8 cellular contexts compared by ENCODE assay signal in the genomic region with DNA sequence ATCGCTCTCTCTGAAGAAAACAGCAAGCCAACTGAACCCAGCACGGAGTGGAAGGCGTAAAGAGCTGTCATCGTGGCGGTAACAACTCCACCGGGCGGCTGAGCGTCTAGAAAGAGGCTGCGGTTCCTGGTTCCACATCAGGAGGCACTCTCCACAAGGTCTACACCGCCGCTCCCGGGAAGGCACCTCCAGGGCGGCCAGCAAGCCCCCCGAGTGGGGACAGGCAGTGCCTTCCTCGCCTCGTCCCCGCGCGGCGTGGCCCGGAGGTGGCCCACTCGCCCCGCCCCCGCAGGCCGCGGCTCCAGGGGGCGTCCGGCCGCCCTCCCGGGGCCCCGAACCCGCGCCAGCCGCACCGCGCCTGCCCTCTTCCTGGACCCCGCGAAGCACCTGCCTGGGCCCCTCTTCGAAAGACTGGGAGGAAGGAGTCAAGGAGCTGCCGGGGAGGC. TPM values are rescaled to one million over a fixed set of nuclear protein-coding genes. Genes with fewer than 3 reads are reported as not detected.
DNase-seq lines count a peak whose midpoint lies in the region; ATAC-seq and TF ChIP-seq lines count a peak whose summit lies in the region.

No MANE protein-coding gene starts in this region.

- no peaks in the 10 kb centered on the region for H3K36me3 ChIP-seq in Peyer's patch

- no peaks in the 10 kb centered on the region for H3K9me3 Mint-ChIP-seq in activated naive CD8-positive, alpha-beta T cell (ENCODE audit: low read depth)

- no peak for TF ChIP-seq POLR2A in Peyer's patch (IDR thresholded peaks at IDR 0.05)

- no peaks in the 10 kb centered on the region for H3K27me3 Mint-ChIP-seq in activated naive CD8-positive, alpha-beta T cell

- H3K27me3 ChIP-seq in Peyer's patch (no peaks in the 10 kb centered on the region), right cardiac atrium (ENCODE audit: control insufficient read depth, insufficient read depth) (no peaks in the 10 kb centered on the region)

- peaks cover 0 to 6% (median 2%) of the 10 kb centered on the region in 4 donors for H3K4me1 ChIP-seq in Peyer's patch
- H3K4me1 ChIP-seq in right cardiac atrium (ENCODE audit: control insufficient read depth, insufficient read depth, low read length), result no peaks in the 10 kb centered on the region

- TF ChIP-seq CTCF in Peyer's patch (IDR thresholded peaks at IDR 0.05), result peak in 3 of 6 experiments; percentile 29 to 42 (median 37)
- peak; percentile 42 for TF ChIP-seq CTCF in retinal pigment epithelial cell (conservative IDR thresholded peaks at IDR 0.05; ENCODE audit: low read depth, low read length)

- peak; percentile 20 for DNase-seq in AG08395 (ENCODE audit: low spot score)
- DNase-seq in Peyer's patch, result peak; percentile 47 to 76 (median 74)
- DNase-seq in right cardiac atrium, result peak; percentile 54 to 83 (median 77)
- peak; percentile 20 for DNase-seq in retinal pigment epithelial cell (ENCODE audit: low read depth)
- no peak for DNase-seq in superior temporal gyrus (ENCODE audit: extremely low spot score)

- no peaks in the 10 kb centered on the region for H3K36me3 Mint-ChIP-seq in activated naive CD8-positive, alpha-beta T cell

- H3K27ac ChIP-seq in Peyer's patch, result peak overlapping the region; percentile 88 to 96 (median 92)
- peak overlapping the region; percentile 84 for H3K27ac ChIP-seq in right cardiac atrium (ENCODE audit: low read length)

- H3K27ac Mint-ChIP-seq in activated naive CD8-positive, alpha-beta T cell, result peak overlapping the region; percentile 88

- under 1% methylated on average over 40 of the region's 40 CpGs for WGBS in right cardiac atrium

- H3K9me3 ChIP-seq in Peyer's patch, result peaks cover 0 to 4% (median 0%) of the 10 kb centered on the region in 4 donors
- H3K9me3 ChIP-seq in right cardiac atrium (ENCODE audit: control insufficient read depth, low read length), result no peaks in the 10 kb centered on the region

- peak overlapping the region; percentile 93 for H3K4me3 Mint-ChIP-seq in activated naive CD8-positive, alpha-beta T cell

- H3K4me3 ChIP-seq in Peyer's patch (peak overlapping the region; percentile 81 to 99 (median 90)), right cardiac atrium (ENCODE audit: low read length) (peak overlapping the region; percentile 78), retinal pigment epithelial cell (ENCODE audit: low read length) (peak overlapping the region; percentile 93)

- peaks cover 24% of the 10 kb centered on the region for H3K4me1 Mint-ChIP-seq in activated naive CD8-positive, alpha-beta T cell (ENCODE audit: low read depth)

- ATAC-seq in GM18858 (IDR thresholded peaks at IDR 0.05; ENCODE audit: unreplicated experiment) (peak; percentile 22), HG03066 (IDR thresholded peaks at IDR 0.05; ENCODE audit: low read depth, unreplicated experiment) (peak; percentile 43), right cardiac atrium (peak; percentile 39 to 60)

- intact Hi-C loops in right cardiac atrium (cut with DNase I), result no loop called here

RNA-seq across cellular contexts. Expression of gene KLHL8, which starts 0.7 kb away (rescaled TPM):
- 10 to 100 TPM in 3 of 4 donors, 1 to 10 TPM in 1; 6.9 to 12.4 (median 11.3) TPM for total RNA-seq in Peyer's patch
- 10 to 100 TPM; 10.8 to 14.6 (median 11.9) TPM for total RNA-seq in right cardiac atrium
- polyA plus RNA-seq in right cardiac atrium, result 3.4 TPM
